In the genomic region with DNA sequence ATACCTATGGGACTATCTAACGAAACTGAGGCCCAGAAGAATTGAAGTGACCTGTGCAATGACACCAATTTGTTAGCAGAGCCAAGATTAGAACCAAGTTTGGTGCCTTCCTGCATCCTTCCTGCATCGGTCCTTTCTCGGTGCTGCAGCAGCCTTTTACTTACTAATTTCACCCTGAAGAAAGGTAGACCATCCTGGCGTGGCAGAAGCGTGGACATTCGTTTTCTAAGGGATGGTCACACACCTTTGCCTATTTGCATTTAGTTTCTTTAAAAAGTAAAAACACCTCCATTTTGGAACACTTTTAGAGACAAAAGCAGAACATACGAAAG, we compare ENCODE assay signal across 8 cellular contexts. TPM values are rescaled to one million over a fixed set of nuclear protein-coding genes. Genes with fewer than 3 reads are reported as not detected.
A peak's percentile ranks its signal among the peaks of the same experiment; 100 is the strongest.
DNase-seq lines count a peak whose midpoint lies in the region; TF ChIP-seq lines count a peak whose summit lies in the region.

No MANE protein-coding gene starts in this region.

- peak overlapping the region; percentile 68 for H3K4me3 ChIP-seq in mucosa of stomach (ENCODE audit: low read length)

- no peaks in the 10 kb centered on the region for H3K27me3 Mint-ChIP-seq in chondrocyte (ENCODE audit: low read depth)

- H3K27me3 ChIP-seq in mucosa of stomach (ENCODE audit: control insufficient read depth, insufficient read depth, low read length): no peaks in the 10 kb centered on the region

- H3K4me1 ChIP-seq in mucosa of stomach (ENCODE audit: control insufficient read depth, insufficient read depth, low read length): peaks cover 4% of the 10 kb centered on the region

- peak overlapping the region; percentile 100 for H3K4me3 Mint-ChIP-seq in chondrocyte (ENCODE audit: unreplicated experiment)

- H3K9me3 ChIP-seq in mucosa of stomach (ENCODE audit: control insufficient read depth, low read length): no peaks in the 10 kb centered on the region

- H3K4me1 Mint-ChIP-seq in chondrocyte (ENCODE audit: low read depth): peaks cover 36% of the 10 kb centered on the region

- peak overlapping the region; percentile 93 for H3K9ac ChIP-seq in mucosa of stomach (ENCODE audit: low read length)

- peak; percentile 37 for DNase-seq in NCI-H82 (lab: John Stamatoyannopoulos, UW)
- no peak for DNase-seq in NCI-H82 treated with DMSO at 0.1 percent for 48 hours (lab: John Stamatoyannopoulos, UW; ENCODE audit: unreplicated experiment)
- peak; percentile 54 for DNase-seq in NCI-H69 (lab: John Stamatoyannopoulos, UW)
- DNase-seq in chondrocyte (ENCODE audit: low spot score): no peak
- no peak for DNase-seq in cerebellar nuclear complex (lab: John Stamatoyannopoulos, UW)
- no peak for DNase-seq in NCI-H526 treated with DMSO at 0.1 percent for 48 hours (lab: John Stamatoyannopoulos, UW)
- DNase-seq in AML-193 (lab: John Stamatoyannopoulos, UW): no peak

- no peaks in the 10 kb centered on the region for H3K36me3 ChIP-seq in mucosa of stomach (ENCODE audit: control insufficient read depth, insufficient read depth, low read length)

- TF ChIP-seq CTCF in chondrocyte (IDR thresholded peaks at IDR 0.05): no peak

- peak overlapping the region; percentile 100 for H3K27ac Mint-ChIP-seq in chondrocyte (ENCODE audit: unreplicated experiment)

- peaks cover 5% of the 10 kb centered on the region for H3K36me3 Mint-ChIP-seq in chondrocyte (ENCODE audit: low read depth)

- no peaks in the 10 kb centered on the region for H3K9me3 Mint-ChIP-seq in chondrocyte (ENCODE audit: low read depth)

RNA-seq across cellular contexts. Expression of a gene that starts 0.7 kb away (rescaled TPM):
- total RNA-seq in chondrocyte: 21.5 to 26.4 TPM (median 23.2 TPM) in 3 replicates

RNA-seq across cellular contexts. Expression of a gene that starts 41.3 kb away (rescaled TPM):
- total RNA-seq in chondrocyte: not detected in 3 replicates

Comparison
In these comparisons a context has a peak if more than half of its experiments do, and no peak if none do; other contexts are left out.
1. DNase-seq: peak in NCI-H82 (single experiment) and NCI-H69 (single experiment); none in NCI-H82 treated with DMSO at 0.1 percent for 48 hours (single experiment), chondrocyte (single experiment), cerebellar nuclear complex (0 of 2), NCI-H526 treated with DMSO at 0.1 percent for 48 hours (single experiment) and AML-193 (0 of 2).